Comparison of ENCODE assay signal across 8 cellular contexts in the genomic region with DNA sequence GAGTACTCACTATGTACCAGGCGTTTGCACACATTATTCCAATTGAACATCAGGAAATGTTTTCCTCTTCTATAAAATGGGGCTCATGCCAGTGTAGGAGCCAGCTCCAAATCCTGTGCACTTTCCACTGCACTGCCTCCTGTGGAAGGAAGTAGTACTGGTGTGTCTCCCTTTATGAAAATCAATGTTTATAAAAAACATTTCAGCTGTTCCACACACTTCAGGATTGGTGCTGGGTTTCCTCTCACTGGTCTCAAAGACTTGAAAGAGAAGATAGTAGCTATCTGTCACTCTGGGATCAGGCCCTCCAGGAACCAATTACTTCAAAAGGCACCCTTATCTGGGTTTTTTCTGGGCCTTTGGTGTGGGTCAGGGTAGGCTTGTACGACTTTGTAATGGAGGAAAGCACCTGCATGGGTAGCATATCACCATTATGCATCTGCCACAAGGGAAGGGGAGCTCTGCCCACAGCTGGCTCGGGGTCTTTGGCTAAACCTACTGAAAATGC. TPM values are rescaled to one million over a fixed set of nuclear protein-coding genes. Genes with fewer than 3 reads are reported as not detected.
DNase-seq lines count a peak whose midpoint lies in the region; ATAC-seq and TF ChIP-seq lines count a peak whose summit lies in the region.

No MANE protein-coding gene starts in this region.

- ATAC-seq in GM18520 (IDR thresholded peaks at IDR 0.05; ENCODE audit: unreplicated experiment): no peak
- ATAC-seq in HG03175 (IDR thresholded peaks at IDR 0.05; ENCODE audit: unreplicated experiment): no peak
- ATAC-seq in GM18498 (IDR thresholded peaks at IDR 0.05; ENCODE audit: unreplicated experiment): no peak

- H3K36me3 Mint-ChIP-seq in neural crest cell (ENCODE audit: low read depth): peaks cover 23% of the 10 kb centered on the region

- no peaks in the 10 kb centered on the region for H3K27me3 Mint-ChIP-seq in neural crest cell (ENCODE audit: low read depth)

- H3K27ac Mint-ChIP-seq in neural crest cell (ENCODE audit: unreplicated experiment): no peak overlapping the region

- no peaks in the 10 kb centered on the region for H3K9me3 Mint-ChIP-seq in neural crest cell

- no peak overlapping the region for H3K4me3 ChIP-seq in coronary artery

- TF ChIP-seq CTCF in coronary artery (IDR thresholded peaks at IDR 0.05) (peak; percentile 14), neural crest cell (conservative IDR thresholded peaks at IDR 0.05) (peak; percentile 59)

- peak; percentile 25 for DNase-seq in EH (ENCODE audit: low read depth)
- peak; percentile 9 for DNase-seq in NCI-H69 (lab: John Stamatoyannopoulos, UW)
- no peak for DNase-seq in coronary artery (ENCODE audit: low spot score)
- no peak for DNase-seq in neural crest cell (ENCODE audit: low read depth, low spot score)
- no peak for DNase-seq in COR-L47 (lab: John Stamatoyannopoulos, UW)

- no peaks in the 10 kb centered on the region for H3K4me1 Mint-ChIP-seq in neural crest cell

- H3K27ac ChIP-seq in coronary artery: no peak overlapping the region

- no peak overlapping the region for H3K4me3 Mint-ChIP-seq in neural crest cell

RNA-seq across cellular contexts. Expression of a gene that starts 32.5 kb away (rescaled TPM):
- total RNA-seq in neural crest cell: 59.7 and 62.2 TPM in 2 replicates

Comparison
In these comparisons a context has a peak if more than half of its experiments do, and no peak if none do; other contexts are left out.
1. DNase-seq: peak in EH (single experiment) and NCI-H69 (single experiment); none in coronary artery (single experiment), neural crest cell (single experiment) and COR-L47 (single experiment).